8 cellular contexts compared by ENCODE assay signal in the genomic region with DNA sequence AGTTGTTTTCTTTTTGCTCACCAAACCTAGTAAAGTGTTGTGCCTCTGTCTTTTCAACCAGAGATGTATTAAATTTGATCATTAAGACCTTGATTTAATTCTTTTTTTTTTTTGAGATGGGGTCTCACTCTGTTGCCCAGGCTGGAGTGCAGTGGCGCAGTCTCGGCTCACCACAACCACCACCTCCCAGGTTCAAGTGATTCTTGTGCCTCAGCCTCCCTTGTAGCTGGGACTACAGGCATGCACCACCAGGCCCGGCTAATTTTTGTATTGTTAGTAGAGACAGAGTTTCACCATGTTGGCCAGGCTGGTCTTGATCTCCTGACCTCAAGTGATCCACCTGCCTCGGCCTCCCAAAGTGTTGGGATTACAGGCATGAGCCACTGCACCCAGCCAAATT. TPM values are rescaled to one million over a fixed set of nuclear protein-coding genes. Genes with fewer than 3 reads are reported as not detected.
A peak's percentile ranks its signal among the peaks of the same experiment; 100 is the strongest.
DNase-seq lines count a peak whose midpoint lies in the region; ATAC-seq and TF ChIP-seq lines count a peak whose summit lies in the region.
"Not testable (repeated sequence)": the region's sequence is repeated elsewhere in the genome, so short reads cannot be mapped to it uniquely, and the experiment has no call there.

No MANE protein-coding gene starts in this region.

- not testable (repeated sequence) for H3K36me3 ChIP-seq in CD4-positive, alpha-beta memory T cell (ENCODE audit: insufficient read depth, low read length); naive thymus-derived CD4-positive, alpha-beta T cell (ENCODE audit: control insufficient read depth in 2 of 3, insufficient read depth in 3 of 3, low read length in 3 of 3)
- H3K36me3 ChIP-seq in Loucy (ENCODE audit: insufficient read depth, low read length): peaks cover 19% of the 10 kb centered on the region; the same call in 1 of the 2 replicates

- peak overlapping the region; percentile 71 for H3K27ac ChIP-seq in CD4-positive, alpha-beta memory T cell (ENCODE audit: low read depth, low read length)
- H3K27ac ChIP-seq in naive thymus-derived CD4-positive, alpha-beta T cell (ENCODE audit: low read depth, low read length): peak overlapping the region; percentile 82

- H3F3A ChIP-seq in Loucy (ENCODE audit: low read depth): peaks cover 18% of the 10 kb centered on the region

- H3K79me2 ChIP-seq in Loucy (ENCODE audit: insufficient read depth, low read length): peaks cover 99% of the 10 kb centered on the region

- intact Hi-C loops in CD4-positive, alpha-beta memory T cell (cut with micrococcal nuclease); activated CD4-positive, alpha-beta T cell treated with anti-CD3 and anti-CD28 coated beads for 36 hours (cut with DNase I, micrococcal nuclease): not testable (repeated sequence)
- intact Hi-C loops in naive thymus-derived CD4-positive, alpha-beta T cell (cut with micrococcal nuclease): loop anchor here in 1 of 2 donors (10.0 kb wide), 2 partner anchors 380 to 1470 kb away; a partner anchor contains a TSS

- H3K36me3 Mint-ChIP-seq in CD4-positive, alpha-beta memory T cell: peaks cover 30 to 60% of the 10 kb centered on the region in 2 donors
- H3K36me3 Mint-ChIP-seq in activated CD4-positive, alpha-beta T cell treated with anti-CD3 and anti-CD28 coated beads for 36 hours (ENCODE audit: low read depth): peaks cover 46% of the 10 kb centered on the region
- peaks cover 86% of the 10 kb centered on the region for H3K36me3 Mint-ChIP-seq in activated T-cell treated with anti-CD3 and anti-CD28 coated beads, Interleukin-2, amount 50 U/mL, for 24 hours (ENCODE audit: low read depth)
- H3K36me3 Mint-ChIP-seq in activated naive CD4-positive, alpha-beta T cell treated with anti-CD3 and anti-CD28 coated beads, Interleukin-2, amount 50 U/mL, for 24 hours: peaks cover 16% of the 10 kb centered on the region
- peaks cover 43% of the 10 kb centered on the region for H3K36me3 Mint-ChIP-seq in central memory CD8-positive, alpha-beta T cell (ENCODE audit: insufficient read depth)
- peaks cover 8 to 37% (median 20%) of the 10 kb centered on the region in 5 donors for H3K36me3 Mint-ChIP-seq in naive thymus-derived CD4-positive, alpha-beta T cell
- H3K36me3 Mint-ChIP-seq in stimulated activated naive CD8-positive, alpha-beta T cell treated with anti-CD3 and anti-CD28 coated beads, Interleukin-15, Interleukin-2, amounts not matched to agents 100 ng/mL and 50 ng/mL, for 24 hours (ENCODE audit: low read depth): peaks cover 78% of the 10 kb centered on the region

- H3K9me3 ChIP-seq in CD4-positive, alpha-beta memory T cell (ENCODE audit: control insufficient read depth in 1 of 2, low read length in 2 of 2); Loucy (ENCODE audit: insufficient read depth, low read depth, low read length); naive thymus-derived CD4-positive, alpha-beta T cell (ENCODE audit: control insufficient read depth in 2 of 3, low read length in 3 of 3): not testable (repeated sequence)

- peak overlapping the region; percentile 98 for H3K9ac ChIP-seq in Loucy (ENCODE audit: low read depth, low read length, poor library complexity, severe bottlenecking)

- peaks cover 84% of the 10 kb centered on the region for H3K4me1 ChIP-seq in CD4-positive, alpha-beta memory T cell (ENCODE audit: insufficient read depth, low read length)
- H3K4me1 ChIP-seq in Loucy (ENCODE audit: insufficient read depth, low read length, poor library complexity, severe bottlenecking): peaks cover 71% of the 10 kb centered on the region
- peaks cover 57 to 64% of the 10 kb centered on the region in 2 donors for H3K4me1 ChIP-seq in naive thymus-derived CD4-positive, alpha-beta T cell (ENCODE audit: control insufficient read depth in 2 of 2, insufficient read depth in 2 of 2, low read length in 2 of 2)

- POLR2A ChIA-PET in CD4-positive, alpha-beta memory T cell (lab: Charles Lee; ENCODE audit: partially characterized antibody): interaction anchor here (1.3 kb wide), 1 partner anchor 18 kb away, joined by 3 read pairs; no protein-coding TSS in a partner anchor
- POLR2A ChIA-PET in activated CD4-positive, alpha-beta T cell treated with anti-CD3 and anti-CD28 coated beads for 36 hours (lab: Charles Lee); naive thymus-derived CD4-positive, alpha-beta T cell (lab: Charles Lee): not testable (repeated sequence)

- peak overlapping the region in 5 of 8 donors; percentile 57 to 77 (median 66) for H3K4me3 Mint-ChIP-seq in CD4-positive, alpha-beta memory T cell
- H3K4me3 Mint-ChIP-seq in activated CD4-positive, alpha-beta T cell treated with anti-CD3 and anti-CD28 coated beads for 36 hours: peak overlapping the region; percentile 50
- H3K4me3 Mint-ChIP-seq in activated T-cell treated with anti-CD3 and anti-CD28 coated beads, Interleukin-2, amount 50 U/mL, for 24 hours: peak overlapping the region; percentile 60
- H3K4me3 Mint-ChIP-seq in activated naive CD4-positive, alpha-beta T cell treated with anti-CD3 and anti-CD28 coated beads, Interleukin-2, amount 50 U/mL, for 24 hours: peak overlapping the region; percentile 79
- peak overlapping the region; percentile 76 for H3K4me3 Mint-ChIP-seq in central memory CD8-positive, alpha-beta T cell
- peak overlapping the region; percentile 25 to 98 (median 74) for H3K4me3 Mint-ChIP-seq in naive thymus-derived CD4-positive, alpha-beta T cell
- peak overlapping the region; percentile 94 for H3K4me3 Mint-ChIP-seq in stimulated activated naive CD8-positive, alpha-beta T cell treated with anti-CD3 and anti-CD28 coated beads, Interleukin-15, Interleukin-2, amounts not matched to agents 100 ng/mL and 50 ng/mL, for 24 hours

- peak overlapping the region; percentile 88 for H3K4me2 ChIP-seq in Loucy (ENCODE audit: low read depth, low read length, poor library complexity, severe bottlenecking)

- peaks cover 57 to 91% (median 76%) of the 10 kb centered on the region in 4 donors for H3K4me1 Mint-ChIP-seq in CD4-positive, alpha-beta memory T cell
- peaks cover 77% of the 10 kb centered on the region for H3K4me1 Mint-ChIP-seq in activated CD4-positive, alpha-beta T cell treated with anti-CD3 and anti-CD28 coated beads for 36 hours
- peaks cover 82% of the 10 kb centered on the region for H3K4me1 Mint-ChIP-seq in activated T-cell treated with anti-CD3 and anti-CD28 coated beads, Interleukin-2, amount 50 U/mL, for 24 hours (ENCODE audit: low read depth)
- H3K4me1 Mint-ChIP-seq in activated naive CD4-positive, alpha-beta T cell treated with anti-CD3 and anti-CD28 coated beads, Interleukin-2, amount 50 U/mL, for 24 hours: peaks cover 84% of the 10 kb centered on the region
- peaks cover 82% of the 10 kb centered on the region for H3K4me1 Mint-ChIP-seq in central memory CD8-positive, alpha-beta T cell
- peaks cover 61 to 90% (median 81%) of the 10 kb centered on the region in 7 donors for H3K4me1 Mint-ChIP-seq in naive thymus-derived CD4-positive, alpha-beta T cell
- H3K4me1 Mint-ChIP-seq in stimulated activated naive CD8-positive, alpha-beta T cell treated with anti-CD3 and anti-CD28 coated beads, Interleukin-15, Interleukin-2, amounts not matched to agents 100 ng/mL and 50 ng/mL, for 24 hours (ENCODE audit: low read depth): peaks cover 92% of the 10 kb centered on the region

- H3K9me3 Mint-ChIP-seq in CD4-positive, alpha-beta memory T cell; activated CD4-positive, alpha-beta T cell treated with anti-CD3 and anti-CD28 coated beads for 36 hours (ENCODE audit: low read depth); activated T-cell treated with anti-CD3 and anti-CD28 coated beads, Interleukin-2, amount 50 U/mL, for 24 hours; activated naive CD4-positive, alpha-beta T cell treated with anti-CD3 and anti-CD28 coated beads, Interleukin-2, amount 50 U/mL, for 24 hours; central memory CD8-positive, alpha-beta T cell; naive thymus-derived CD4-positive, alpha-beta T cell; stimulated activated naive CD8-positive, alpha-beta T cell treated with anti-CD3 and anti-CD28 coated beads, Interleukin-15, Interleukin-2, amounts not matched to agents 100 ng/mL and 50 ng/mL, for 24 hours: not testable (repeated sequence)

- peaks cover 95% of the 10 kb centered on the region for H4K20me1 ChIP-seq in Loucy (ENCODE audit: insufficient read depth, low read length, poor library complexity, severe bottlenecking)

- H3K9me2 ChIP-seq in Loucy (replicated peaks; ENCODE audit: low read depth, low read length): not testable (repeated sequence)

- DNase-seq in CD4-positive, alpha-beta memory T cell; activated CD4-positive, alpha-beta T cell treated with anti-CD3 and anti-CD28 coated beads for 36 hours; activated T-cell treated with anti-CD3 and anti-CD28 coated beads, Interleukin-2, amount 50 U/mL, for 24 hours; central memory CD8-positive, alpha-beta T cell (ENCODE audit: low spot score in 2 of 2); naive thymus-derived CD4-positive, alpha-beta T cell: not testable (repeated sequence)

- not testable (repeated sequence) for H3K4me3 ChIP-seq in CD4-positive, alpha-beta memory T cell (ENCODE audit: low read length in 2 of 2); naive thymus-derived CD4-positive, alpha-beta T cell (ENCODE audit: low read length)
- peak overlapping the region; percentile 99 for H3K4me3 ChIP-seq in Loucy (ENCODE audit: low read length, poor library complexity, severe bottlenecking)

- not testable (repeated sequence) for H3K27me3 ChIP-seq in CD4-positive, alpha-beta memory T cell (ENCODE audit: insufficient read depth, low read length); Loucy (ENCODE audit: insufficient read depth, low read length, poor library complexity, severe bottlenecking); naive thymus-derived CD4-positive, alpha-beta T cell (ENCODE audit: control insufficient read depth in 2 of 2, insufficient read depth in 2 of 2, low read length in 2 of 2)

- ATAC-seq in activated CD4-positive, alpha-beta T cell treated with anti-CD3 and anti-CD28 coated beads for 36 hours; central memory CD8-positive, alpha-beta T cell (replicated peaks; ENCODE audit: extremely low read depth, poor library complexity, severe bottlenecking); naive thymus-derived CD4-positive, alpha-beta T cell: not testable (repeated sequence)

- TF ChIP-seq CTCF in Loucy (conservative IDR thresholded peaks at IDR 0.05; ENCODE audit: low read length): not testable (repeated sequence)

- H2AFZ ChIP-seq in Loucy (ENCODE audit: low read length): not testable (repeated sequence)

- not testable (repeated sequence) for H3K27me3 Mint-ChIP-seq in CD4-positive, alpha-beta memory T cell; activated CD4-positive, alpha-beta T cell treated with anti-CD3 and anti-CD28 coated beads for 36 hours; activated T-cell treated with anti-CD3 and anti-CD28 coated beads, Interleukin-2, amount 50 U/mL, for 24 hours; activated naive CD4-positive, alpha-beta T cell treated with anti-CD3 and anti-CD28 coated beads, Interleukin-2, amount 50 U/mL, for 24 hours; central memory CD8-positive, alpha-beta T cell; naive thymus-derived CD4-positive, alpha-beta T cell; stimulated activated naive CD8-positive, alpha-beta T cell treated with anti-CD3 and anti-CD28 coated beads, Interleukin-15, Interleukin-2, amounts not matched to agents 100 ng/mL and 50 ng/mL, for 24 hours

- peak overlapping the region; percentile 95 to 100 (median 98) for H3K27ac Mint-ChIP-seq in CD4-positive, alpha-beta memory T cell
- peak overlapping the region; percentile 97 for H3K27ac Mint-ChIP-seq in activated CD4-positive, alpha-beta T cell treated with anti-CD3 and anti-CD28 coated beads for 36 hours
- H3K27ac Mint-ChIP-seq in activated T-cell treated with anti-CD3 and anti-CD28 coated beads, Interleukin-2, amount 50 U/mL, for 24 hours: peak overlapping the region; percentile 95
- H3K27ac Mint-ChIP-seq in activated naive CD4-positive, alpha-beta T cell treated with anti-CD3 and anti-CD28 coated beads, Interleukin-2, amount 50 U/mL, for 24 hours: peak overlapping the region; percentile 93
- H3K27ac Mint-ChIP-seq in central memory CD8-positive, alpha-beta T cell (ENCODE audit: low read depth): peak overlapping the region; percentile 99
- H3K27ac Mint-ChIP-seq in naive thymus-derived CD4-positive, alpha-beta T cell: peak overlapping the region; percentile 92 to 100 (median 97)
- peak overlapping the region; percentile 99 for H3K27ac Mint-ChIP-seq in stimulated activated naive CD8-positive, alpha-beta T cell treated with anti-CD3 and anti-CD28 coated beads, Interleukin-15, Interleukin-2, amounts not matched to agents 100 ng/mL and 50 ng/mL, for 24 hours

- CTCF ChIA-PET in CD4-positive, alpha-beta memory T cell (lab: Charles Lee; ENCODE audit: partially characterized antibody): interaction anchor here (0.8 to 3.5 kb wide), 4 partner anchors 30 to 384 kb away, joined by 4 to 36 read pairs (median 8); no protein-coding TSS in a partner anchor
- CTCF ChIA-PET in activated CD4-positive, alpha-beta T cell treated with anti-CD3 and anti-CD28 coated beads for 36 hours (lab: Charles Lee): interaction anchor here (1.0 to 3.9 kb wide), 3 partner anchors 9 to 36 kb away, joined by 3 to 24 read pairs (median 18); no protein-coding TSS in a partner anchor
- CTCF ChIA-PET in naive thymus-derived CD4-positive, alpha-beta T cell (lab: Charles Lee): interaction anchor here (0.6 to 1.2 kb wide), 2 partner anchors 20 to 39 kb away, joined by 4 read pairs; no protein-coding TSS in a partner anchor

RNA-seq across cellular contexts. Expression of a gene that starts 6.0 kb away (rescaled TPM):
- total RNA-seq in CD4-positive, alpha-beta memory T cell: 100 to 1,000 TPM in 1 of 2 experiments, 10 to 100 TPM in 1; 95.7 to 104 TPM
- polyA plus RNA-seq in CD4-positive, alpha-beta memory T cell: 10 to 100 TPM; 27.6 to 39.1 TPM
- total RNA-seq in activated CD4-positive, alpha-beta T cell treated with anti-CD3 and anti-CD28 coated beads for 36 hours: 10 to 100 TPM; 34.2 to 51.8 TPM
- 10 to 100 TPM; 60.8 to 93.8 (median 70.5) TPM for total RNA-seq in naive thymus-derived CD4-positive, alpha-beta T cell
- polyA plus RNA-seq in naive thymus-derived CD4-positive, alpha-beta T cell: 10 to 100 TPM; 21.1 to 38.0 TPM
